ENCODE assay signal across 1 cellular context in genomic region chr1:236315518-236315917, GRCh38.
TF ChIP-seq lines count a peak whose summit lies in the region.

No MANE protein-coding gene starts in this region.

TF ChIP-seq in K562, 482 proteins besides CTCF, POLR2A, EP300 and RAD21 (continued from another document):
- TF ChIP-seq CREB3 (tag; conservative IDR thresholded peaks at IDR 0.05; ENCODE audit: low read depth) = 0 out of 2 replicates have a peak, but pooled peaks have one; percentile 57
- TF ChIP-seq AFF1 (IDR thresholded peaks at IDR 0.05; ENCODE audit: low read depth in 1 of 2, partially characterized antibody in 2 of 2) = no peak
- peak; percentile 80 for TF ChIP-seq PTRF (tag; IDR thresholded peaks at IDR 0.05)
- peak; percentile 75; the same call in 1 of the 2 replicates for TF ChIP-seq KLF6 (CRISPR knock-in tag; IDR thresholded peaks at IDR 0.05; ENCODE audit: borderline replicate concordance)
- TF ChIP-seq SMAD4 (CRISPR knock-in tag; conservative IDR thresholded peaks at IDR 0.05) = peak; percentile 78
- TF ChIP-seq RNF2 (IDR thresholded peaks at IDR 0.05) = no peak
- TF ChIP-seq NCOA4 (IDR thresholded peaks at IDR 0.05; ENCODE audit: partially characterized antibody) = no peak
- TF ChIP-seq ZKSCAN1 (IDR thresholded peaks at IDR 0.05; ENCODE audit: low read depth, low read length) = no peak
- TF ChIP-seq GABPB1 (CRISPR knock-in tag; IDR thresholded peaks at IDR 0.05) = no peak
- TF ChIP-seq NR2C2 (CRISPR knock-in tag; IDR thresholded peaks at IDR 0.05) = no peak
- no peak for TF ChIP-seq NR2C2 (tag; IDR thresholded peaks at IDR 0.05)
- TF ChIP-seq ZNF174 (CRISPR knock-in tag; IDR thresholded peaks at IDR 0.05) = no peak
- TF ChIP-seq PTTG1 (tag; IDR thresholded peaks at IDR 0.05; ENCODE audit: low read depth) = peak; percentile 85
- no peak for TF ChIP-seq ZNF133 (CRISPR knock-in tag; IDR thresholded peaks at IDR 0.05)
- no peak for TF ChIP-seq MAZ (CRISPR knock-in tag; conservative IDR thresholded peaks at IDR 0.05 in 1 of 2, IDR thresholded peaks at IDR 0.05 in 1 of 2)
- TF ChIP-seq RBM14 (IDR thresholded peaks at IDR 0.05; ENCODE audit: borderline replicate concordance, insufficient read depth, low read depth, low read length) = no peak
- TF ChIP-seq PRMT5 (CRISPR knock-in tag; IDR thresholded peaks at IDR 0.05) = no peak
- TF ChIP-seq ELK1 (CRISPR knock-in tag; IDR thresholded peaks at IDR 0.05) = no peak
- TF ChIP-seq ELF1 (tag; IDR thresholded peaks at IDR 0.05) = no peak
- no peak for TF ChIP-seq RFX5 (IDR thresholded peaks at IDR 0.05; ENCODE audit: low read depth, low read length)
- TF ChIP-seq PPARD (CRISPR knock-in tag; IDR thresholded peaks at IDR 0.05) = no peak
- no peak for TF ChIP-seq ZC3H11A (IDR thresholded peaks at IDR 0.05; ENCODE audit: low read depth, low read length)
- TF ChIP-seq TEAD1 (CRISPR knock-in tag; IDR thresholded peaks at IDR 0.05) = 0 out of 4 replicates have a peak, but pooled peaks of 1 of the 2 experiments have one; percentile 38
- no peak for TF ChIP-seq SREBF1 (IDR thresholded peaks at IDR 0.05; ENCODE audit: borderline replicate concordance, low read depth, low read length)
- TF ChIP-seq ZNF124 (CRISPR knock-in tag; IDR thresholded peaks at IDR 0.05) = no peak
- TF ChIP-seq MEF2A (IDR thresholded peaks at IDR 0.05; ENCODE audit: control insufficient read depth, low read depth, low read length) = no peak
- no peak for TF ChIP-seq SMAD1 (IDR thresholded peaks at IDR 0.05; ENCODE audit: low read depth, low read length, partially characterized antibody)
- peak; percentile 82; the same call in 1 of the 2 replicates for TF ChIP-seq ZNF583 (CRISPR knock-in tag; IDR thresholded peaks at IDR 0.05)
- no peak for TF ChIP-seq TCF3 (CRISPR knock-in tag; IDR thresholded peaks at IDR 0.05)
- no peak for TF ChIP-seq GTF2F1 (IDR thresholded peaks at IDR 0.05; ENCODE audit: low read depth, low read length)
- TF ChIP-seq ZMIZ1 (IDR thresholded peaks at IDR 0.05; ENCODE audit: low read depth in 2 of 2, low read length in 2 of 2) = no peak
- no peak for TF ChIP-seq ZEB2 (IDR thresholded peaks at IDR 0.05)
